Comparison of ENCODE assay signal across 8 cellular contexts in the genomic region with DNA sequence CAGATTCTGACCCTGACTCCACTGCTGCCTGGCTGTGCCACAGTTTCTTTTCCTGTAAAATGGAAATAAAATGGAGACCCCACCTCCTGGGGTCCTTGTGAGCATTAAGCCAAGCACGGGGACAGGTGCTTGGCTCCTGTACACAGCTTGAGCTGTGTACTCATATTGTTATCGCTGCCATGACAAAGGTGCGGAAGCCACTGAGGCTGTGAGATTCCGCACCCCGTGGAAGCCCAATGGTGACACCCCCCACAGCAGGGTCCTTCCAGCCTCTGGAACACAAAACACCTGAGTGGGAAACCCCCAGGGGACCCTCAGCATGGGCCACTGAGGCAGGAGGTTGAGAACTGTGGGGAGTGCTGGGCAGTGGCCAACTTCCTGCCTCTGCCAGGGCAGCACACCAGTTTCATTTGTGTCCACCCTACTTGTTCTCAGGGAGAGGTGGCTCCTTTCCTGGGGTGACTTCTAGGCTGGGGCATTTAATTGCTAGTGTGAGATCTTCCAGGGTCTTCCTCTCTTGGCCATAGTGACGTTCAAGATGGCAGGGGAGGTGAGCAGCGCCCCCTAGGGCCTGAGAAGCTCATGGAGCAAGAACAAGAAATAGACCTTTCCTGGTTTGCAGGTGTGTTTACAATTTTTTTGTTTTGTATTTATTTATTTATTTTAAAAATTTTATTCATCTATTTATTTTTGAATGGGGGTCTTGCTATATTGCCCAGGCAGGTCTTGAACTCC. TPM values are rescaled to one million over a fixed set of nuclear protein-coding genes. Genes with fewer than 3 reads are reported as not detected.
DNase-seq lines count a peak whose midpoint lies in the region; ATAC-seq and TF ChIP-seq lines count a peak whose summit lies in the region.

No MANE protein-coding gene starts in this region.

- intact Hi-C loops in Right ventricle myocardium inferior (cut with DNase I) = no loop called here
- intact Hi-C loops in cardiac septum (cut with DNase I) = no loop called here

- H3K4me2 ChIP-seq in fibroblast of lung (ENCODE audit: extremely low read depth, insufficient read depth, low read length) = no peak overlapping the region

- no peaks in the 10 kb centered on the region for H3K36me3 ChIP-seq in fibroblast of lung (ENCODE audit: control insufficient read depth, insufficient read depth, low read length)

- H3K27me3 ChIP-seq in fibroblast of lung (ENCODE audit: control insufficient read depth, insufficient read depth, low read length) = no peaks in the 10 kb centered on the region

- H3K27ac Mint-ChIP-seq in stimulated activated memory B cell treated with anti-CD40 and anti-IgM and Interleukin-4, amounts not matched to agents 10 μg/mL and 1 μg/mL and 100 μg/mL, for 72 hours = peak overlapping the region; percentile 93

- no peak for ATAC-seq in Right ventricle myocardium inferior
- no peak for ATAC-seq in stimulated activated memory B cell treated with anti-CD40 and anti-IgM and Interleukin-4, amounts not matched to agents 10 μg/mL and 1 μg/mL and 100 μg/mL, for 72 hours

- H3K4me1 ChIP-seq in fibroblast of lung (ENCODE audit: control insufficient read depth, extremely low read depth, insufficient read depth, low read length) = peaks cover 4% of the 10 kb centered on the region

- DNase-seq in Right ventricle myocardium inferior (ENCODE audit: missing footprints) (peak; percentile 81), cardiac septum (ENCODE audit: low spot score) (no peak), fibroblast of lung (ENCODE audit: low read depth in 2 of 2) (no peak), GOT3 (lab: John Stamatoyannopoulos, UW) (no peak), HuH-7.5 (ENCODE audit: low spot score) (no peak), DMS114 treated with DMSO at 0.1 percent for 48 hours (lab: John Stamatoyannopoulos, UW; ENCODE audit: unreplicated experiment) (no peak)
- peak; percentile 47 to 54 for DNase-seq in activated CD4-positive, alpha-beta T cell treated with anti-CD3 and anti-CD28 coated beads for 4 hours

- H4K20me1 ChIP-seq in fibroblast of lung (ENCODE audit: control insufficient read depth, extremely low read depth, insufficient read depth, low read length) = no peaks in the 10 kb centered on the region

- H3K9ac ChIP-seq in fibroblast of lung (ENCODE audit: insufficient read depth, low read length) = no peak overlapping the region

- no peaks in the 10 kb centered on the region for H3K79me2 ChIP-seq in fibroblast of lung (ENCODE audit: control insufficient read depth, insufficient read depth, low read length)

- peaks cover 51% of the 10 kb centered on the region for H3K4me1 Mint-ChIP-seq in stimulated activated memory B cell treated with anti-CD40 and anti-IgM and Interleukin-4, amounts not matched to agents 10 μg/mL and 1 μg/mL and 100 μg/mL, for 72 hours

- no peaks in the 10 kb centered on the region for H3K27me3 Mint-ChIP-seq in stimulated activated memory B cell treated with anti-CD40 and anti-IgM and Interleukin-4, amounts not matched to agents 10 μg/mL and 1 μg/mL and 100 μg/mL, for 72 hours

- H3K9me3 Mint-ChIP-seq in stimulated activated memory B cell treated with anti-CD40 and anti-IgM and Interleukin-4, amounts not matched to agents 10 μg/mL and 1 μg/mL and 100 μg/mL, for 72 hours = peaks cover 3% of the 10 kb centered on the region

- no peak overlapping the region for H3K27ac ChIP-seq in fibroblast of lung (ENCODE audit: insufficient read depth, low read length)

- H3K9me3 ChIP-seq in fibroblast of lung (ENCODE audit: control insufficient read depth, insufficient read depth, low read depth, low read length) = no peaks in the 10 kb centered on the region

- no peak overlapping the region for H3K4me3 ChIP-seq in fibroblast of lung (replicated peaks in 1 of 4; ENCODE audit: control extremely low read depth in 1 of 4, insufficient read depth in 1 of 4, low read depth in 3 of 4, low read length in 4 of 4)

- peak; percentile 46 to 64 for TF ChIP-seq CTCF in fibroblast of lung (conservative IDR thresholded peaks at IDR 0.05 in 1 of 2, IDR thresholded peaks at IDR 0.05 in 1 of 2; ENCODE audit: low read depth in 1 of 2, low read length in 2 of 2)

- H3K36me3 Mint-ChIP-seq in stimulated activated memory B cell treated with anti-CD40 and anti-IgM and Interleukin-4, amounts not matched to agents 10 μg/mL and 1 μg/mL and 100 μg/mL, for 72 hours = no peaks in the 10 kb centered on the region

- no peak overlapping the region for H3K4me3 Mint-ChIP-seq in stimulated activated memory B cell treated with anti-CD40 and anti-IgM and Interleukin-4, amounts not matched to agents 10 μg/mL and 1 μg/mL and 100 μg/mL, for 72 hours

- no peak overlapping the region for H2AFZ ChIP-seq in fibroblast of lung (ENCODE audit: low read length)

RNA-seq across cellular contexts. Expression of gene JSRP1, which starts 5.4 kb away (rescaled TPM):
- total RNA-seq in Right ventricle myocardium inferior (not detected), cardiac septum (0.46 TPM), fibroblast of lung (not detected in 2 replicates)
- polyA plus RNA-seq in fibroblast of lung = not detected in 2 replicates
- polyA plus RNA-seq in fibroblast of lung (2012) = 0.64 and 0.88 TPM in 2 replicates
- not detected in 2 replicates for polyA minus RNA-seq in fibroblast of lung (ENCODE audit: low replicate concordance)

RNA-seq across cellular contexts. Expression of gene AMH, which starts 12.5 kb away (rescaled TPM):
- total RNA-seq in Right ventricle myocardium inferior (0.89 TPM), cardiac septum (1.5 TPM), fibroblast of lung (0.26 and 0.33 TPM in 2 replicates)
- polyA plus RNA-seq in fibroblast of lung = 0.03 and 0.07 TPM in 2 replicates
- 0.28 and 0.51 TPM in 2 replicates for polyA plus RNA-seq in fibroblast of lung (2012)
- polyA minus RNA-seq in fibroblast of lung (ENCODE audit: low replicate concordance) = not detected in 2 replicates

RNA-seq across cellular contexts. Expression of gene PEAK3, which starts 20.4 kb away (rescaled TPM):
- total RNA-seq in Right ventricle myocardium inferior (0.68 TPM), cardiac septum (0.19 TPM), fibroblast of lung (not detected in 2 replicates)
- not detected in 2 replicates for polyA plus RNA-seq in fibroblast of lung
- polyA plus RNA-seq in fibroblast of lung (2012) = 0.06 and 0.08 TPM in 2 replicates
- polyA minus RNA-seq in fibroblast of lung (ENCODE audit: low replicate concordance) = not detected in 2 replicates

RNA-seq across cellular contexts. Expression of gene SF3A2, which starts 25.0 kb away (rescaled TPM):
- total RNA-seq in Right ventricle myocardium inferior (30.3 TPM), cardiac septum (34.1 TPM), fibroblast of lung (23.1 and 31.5 TPM in 2 replicates)
- polyA plus RNA-seq in fibroblast of lung = 11.1 and 14.8 TPM in 2 replicates
- polyA plus RNA-seq in fibroblast of lung (2012) = 41.0 and 51.7 TPM in 2 replicates
- 10.5 and 12.8 TPM in 2 replicates for polyA minus RNA-seq in fibroblast of lung (ENCODE audit: low replicate concordance)

RNA-seq across cellular contexts. Expression of gene PLEKHJ1, which starts 25.5 kb away (rescaled TPM):
- total RNA-seq in Right ventricle myocardium inferior (59.7 TPM), cardiac septum (51.2 TPM), fibroblast of lung (46.0 and 61.3 TPM in 2 replicates)
- polyA plus RNA-seq in fibroblast of lung = 34.9 and 41.3 TPM in 2 replicates
- 45.7 and 63.1 TPM in 2 replicates for polyA plus RNA-seq in fibroblast of lung (2012)
- polyA minus RNA-seq in fibroblast of lung (ENCODE audit: low replicate concordance) = 54.4 and 130 TPM in 2 replicates

Comparison
In these comparisons a context has a peak if more than half of its experiments do, and no peak if none do; other contexts are left out.
1. DNase-seq: peak in Right ventricle myocardium inferior (single experiment) and activated CD4-positive, alpha-beta T cell treated with anti-CD3 and anti-CD28 coated beads for 4 hours (2 of 2); none in cardiac septum (single experiment), fibroblast of lung (0 of 2), GOT3 (single experiment), HuH-7.5 (single experiment) and DMS114 treated with DMSO at 0.1 percent for 48 hours (single experiment).